9 cellular contexts compared by ENCODE assay signal in the genomic region with DNA sequence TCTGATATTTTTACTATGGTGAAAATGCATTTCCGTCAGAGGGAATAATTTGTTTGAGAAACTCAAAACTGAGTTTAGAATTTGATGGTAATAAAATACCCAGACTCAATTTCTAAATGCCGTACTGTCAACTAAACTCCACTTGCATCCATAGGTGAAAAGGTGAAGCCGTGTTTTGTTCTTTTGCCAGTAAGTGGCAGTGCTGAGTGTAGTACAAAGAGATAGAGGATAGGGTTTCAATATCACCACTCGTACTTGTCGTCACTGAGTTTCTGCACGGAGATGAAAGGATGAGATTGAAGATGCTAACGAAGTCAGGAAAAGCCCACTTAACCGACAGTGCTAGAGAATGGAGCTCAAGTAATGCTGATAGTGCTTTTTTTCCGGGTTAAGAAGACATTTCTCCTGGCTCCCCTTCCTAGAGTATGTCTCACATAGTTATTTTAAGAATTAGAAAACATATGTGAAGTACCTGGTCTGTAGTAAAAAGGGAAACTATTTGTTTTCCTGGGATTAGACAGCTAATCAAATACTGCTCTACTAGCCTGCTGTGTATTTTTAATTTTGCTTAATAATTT.
DNase-seq lines count a peak whose midpoint lies in the region; ATAC-seq and TF ChIP-seq lines count a peak whose summit lies in the region.
"Had no signal": no experiment of that assay in that cellular context is flagged by ENCODE, and none has a peak within 500 bp of the region (broad histone marks: within the 10 kb centered on the region; RNA-seq: fewer than 3 reads in every experiment).

No MANE protein-coding gene starts in this region.

- H3K27ac ChIP-seq in RWPE2 (ENCODE audit: poor library complexity, severe bottlenecking), result no peak overlapping the region

- no peak overlapping the region for H3K27ac Mint-ChIP-seq in activated naive CD4-positive, alpha-beta T cell treated with anti-CD3 and anti-CD28 coated beads for 36 hours
- H3K27ac Mint-ChIP-seq in activated CD8-positive, alpha-beta memory T cell treated with anti-CD3 and anti-CD28 coated beads, Interleukin-2, amount 10 ng/mL, durations not matched to agents 7 days and 5 days, result no peak overlapping the region

- H3K36me3 Mint-ChIP-seq in activated naive CD4-positive, alpha-beta T cell treated with anti-CD3 and anti-CD28 coated beads for 36 hours (ENCODE audit: low read depth), result no peaks in the 10 kb centered on the region
- no peaks in the 10 kb centered on the region for H3K36me3 Mint-ChIP-seq in activated CD8-positive, alpha-beta memory T cell treated with anti-CD3 and anti-CD28 coated beads, Interleukin-2, amount 10 ng/mL, durations not matched to agents 7 days and 5 days
- H3K36me3 Mint-ChIP-seq in activated T-cell treated with anti-CD3 and anti-CD28 coated beads, Interleukin-2, amount 50 U/mL, for 4 hours (ENCODE audit: insufficient read depth), result no peaks in the 10 kb centered on the region
- H3K36me3 Mint-ChIP-seq: CD8-positive, alpha-beta memory T cell had no signal

- H3K4me1 Mint-ChIP-seq in activated naive CD4-positive, alpha-beta T cell treated with anti-CD3 and anti-CD28 coated beads for 36 hours (ENCODE audit: low read depth), result no peaks in the 10 kb centered on the region
- H3K4me1 Mint-ChIP-seq in activated CD8-positive, alpha-beta memory T cell treated with anti-CD3 and anti-CD28 coated beads, Interleukin-2, amount 10 ng/mL, durations not matched to agents 7 days and 5 days, result no peaks in the 10 kb centered on the region
- no peaks in the 10 kb centered on the region for H3K4me1 Mint-ChIP-seq in activated T-cell treated with anti-CD3 and anti-CD28 coated beads, Interleukin-2, amount 50 U/mL, for 4 hours (ENCODE audit: low read depth)

- no peaks in the 10 kb centered on the region for H3K27me3 ChIP-seq in RWPE2 (ENCODE audit: insufficient read depth, poor library complexity, severe bottlenecking)

- H3K27me3 Mint-ChIP-seq in activated naive CD4-positive, alpha-beta T cell treated with anti-CD3 and anti-CD28 coated beads for 36 hours (ENCODE audit: low read depth), result peaks cover 2% of the 10 kb centered on the region
- H3K27me3 Mint-ChIP-seq in activated CD8-positive, alpha-beta memory T cell treated with anti-CD3 and anti-CD28 coated beads, Interleukin-2, amount 10 ng/mL, durations not matched to agents 7 days and 5 days, result no peaks in the 10 kb centered on the region
- no peaks in the 10 kb centered on the region for H3K27me3 Mint-ChIP-seq in activated T-cell treated with anti-CD3 and anti-CD28 coated beads, Interleukin-2, amount 50 U/mL, for 4 hours (ENCODE audit: low read depth)

- peak; percentile 24 for TF ChIP-seq CTCF in RWPE2 (IDR thresholded peaks at IDR 0.05; ENCODE audit: poor library complexity, severe bottlenecking)
- TF ChIP-seq CTCF in retinal pigment epithelial cell (conservative IDR thresholded peaks at IDR 0.05; ENCODE audit: low read depth, low read length), result peak; percentile 36

- H3K4me3 ChIP-seq in RWPE2 (ENCODE audit: severe bottlenecking) (no peak overlapping the region), retinal pigment epithelial cell (ENCODE audit: low read length) (no peak overlapping the region)

- intact Hi-C loops in activated naive CD4-positive, alpha-beta T cell treated with anti-CD3 and anti-CD28 coated beads for 36 hours (cut with micrococcal nuclease), result loop anchor here (1.0 to 2.0 kb wide), 4 partner anchors 155 to 414 kb away; a partner anchor contains a TSS

- ATAC-seq in HG03565 (IDR thresholded peaks at IDR 0.05; ENCODE audit: unreplicated experiment) (peak; percentile 71), RWPE2 (ENCODE audit: low read depth) (no peak)
- no peak for ATAC-seq in activated CD8-positive, alpha-beta memory T cell treated with anti-CD3 and anti-CD28 coated beads, Interleukin-2, amount 10 ng/mL, durations not matched to agents 7 days and 5 days
- no peak for ATAC-seq in activated T-cell treated with anti-CD3 and anti-CD28 coated beads, Interleukin-2, amount 50 U/mL, for 4 hours

- H3K4me3 Mint-ChIP-seq in activated naive CD4-positive, alpha-beta T cell treated with anti-CD3 and anti-CD28 coated beads for 36 hours, result no peak overlapping the region
- no peak overlapping the region for H3K4me3 Mint-ChIP-seq in activated CD8-positive, alpha-beta memory T cell treated with anti-CD3 and anti-CD28 coated beads, Interleukin-2, amount 10 ng/mL, durations not matched to agents 7 days and 5 days
- H3K4me3 Mint-ChIP-seq in activated T-cell treated with anti-CD3 and anti-CD28 coated beads, Interleukin-2, amount 50 U/mL, for 4 hours, result no peak overlapping the region

- H3K9me3 ChIP-seq in RWPE2 (ENCODE audit: severe bottlenecking), result no peaks in the 10 kb centered on the region

- H3K36me3 ChIP-seq in RWPE2 (ENCODE audit: low read depth), result no peaks in the 10 kb centered on the region

- no peaks in the 10 kb centered on the region for H3K4me1 ChIP-seq in RWPE2 (ENCODE audit: insufficient read depth, poor library complexity, severe bottlenecking)

- DNase-seq in activated naive CD4-positive, alpha-beta T cell treated with anti-CD3 and anti-CD28 coated beads for 36 hours, result peak; percentile 34
- no peak for DNase-seq in activated naive CD4-positive, alpha-beta T cell (lab: John Stamatoyannopoulos, UW)
- DNase-seq in RWPE2 (ENCODE audit: low spot score), result no peak
- DNase-seq in retinal pigment epithelial cell (ENCODE audit: low read depth), result no peak
- no peak for DNase-seq in activated CD8-positive, alpha-beta memory T cell treated with anti-CD3 and anti-CD28 coated beads, Interleukin-2, amount 10 ng/mL, durations not matched to agents 7 days and 5 days
- no peak for DNase-seq in GDM1 (lab: John Stamatoyannopoulos, UW)
- DNase-seq in activated T-cell treated with anti-CD3 and anti-CD28 coated beads, Interleukin-2, amount 50 U/mL, for 4 hours, result no peak

- CTCF ChIA-PET in activated naive CD4-positive, alpha-beta T cell treated with anti-CD3 and anti-CD28 coated beads for 36 hours (lab: Charles Lee), result interaction anchor here (0.6 to 0.7 kb wide), 2 partner anchors 157 to 245 kb away, joined by 3 to 4 read pairs; no protein-coding TSS in a partner anchor
- CTCF ChIA-PET in activated CD8-positive, alpha-beta memory T cell treated with anti-CD3 and anti-CD28 coated beads, Interleukin-2, amount 10 ng/mL, durations not matched to agents 7 days and 5 days (lab: Charles Lee), result no interaction called here

- H3K9me3 Mint-ChIP-seq in activated naive CD4-positive, alpha-beta T cell treated with anti-CD3 and anti-CD28 coated beads for 36 hours, result no peaks in the 10 kb centered on the region
- H3K9me3 Mint-ChIP-seq in activated CD8-positive, alpha-beta memory T cell treated with anti-CD3 and anti-CD28 coated beads, Interleukin-2, amount 10 ng/mL, durations not matched to agents 7 days and 5 days (ENCODE audit: low read depth), result no peaks in the 10 kb centered on the region
- no peaks in the 10 kb centered on the region for H3K9me3 Mint-ChIP-seq in activated T-cell treated with anti-CD3 and anti-CD28 coated beads, Interleukin-2, amount 50 U/mL, for 4 hours
- H3K9me3 Mint-ChIP-seq: CD8-positive, alpha-beta memory T cell had no signal
